1 cellular context compared by ENCODE assay signal in genomic region chr10:133529576-133529946, GRCh38.
TF ChIP-seq lines count a peak whose summit lies in the region.

No MANE protein-coding gene starts in this region.

TF ChIP-seq in GM23338, 12 proteins besides CTCF, POLR2A, EP300 and RAD21 (continued from another document):
- TF ChIP-seq JUNB (IDR thresholded peaks at IDR 0.05; ENCODE audit: unreplicated experiment), result no peak
- no peak for TF ChIP-seq EZH2 (IDR thresholded peaks at IDR 0.05; ENCODE audit: low read depth, unreplicated experiment)
- TF ChIP-seq STAT1 (IDR thresholded peaks at IDR 0.05; ENCODE audit: unreplicated experiment), result no peak
- TF ChIP-seq EZH2phosphoT487 (IDR thresholded peaks at IDR 0.05; ENCODE audit: unreplicated experiment), result no peak
- no peak for TF ChIP-seq REST (IDR thresholded peaks at IDR 0.05; ENCODE audit: unreplicated experiment)
